Comparison of ENCODE assay signal across 8 cellular contexts in genomic region chr19:32345261-32346207, GRCh38. TPM values are rescaled to one million over a fixed set of nuclear protein-coding genes. Genes with fewer than 3 reads are reported as not detected.
DNase-seq lines count a peak whose midpoint lies in the region; ATAC-seq and TF ChIP-seq lines count a peak whose summit lies in the region.

Gene ZNF507 (plus strand): TSS chr19:32345610. CDS start chr19:32352831, 7,221 bp downstream.

- peaks cover 0 to 34% (median 0%) of the 10 kb centered on the region in 7 donors for H3K27me3 ChIP-seq in spleen (replicated peaks in 1 of 7)

- H3K4me3 ChIP-seq in cardiac fibroblast (replicated peaks in 1 of 2; ENCODE audit: low read depth in 2 of 2, low read length in 2 of 2): peak within 1 kb of the TSS; percentile 78 to 85
- peak within 1 kb of the TSS; percentile 85 to 100 (median 99) for H3K4me3 ChIP-seq in spleen

- peaks cover 0 to 32% (median 18%) of the 10 kb centered on the region in 6 donors for H3K36me3 ChIP-seq in spleen

- peak in 2 of 3 donors; percentile 22 to 46 for TF ChIP-seq POLR2A in spleen (IDR thresholded peaks at IDR 0.05)

- in situ Hi-C loops in ACHN (cut with HindIII; ENCODE audit: low pct_ligation_motif_present, low pct_unique_long_range_greater_than_20kb, low sequenced_read_pairs): no loop called here

- peaks cover 5% of the 10 kb centered on the region for H3K27me3 Mint-ChIP-seq in WTC11 (ENCODE audit: low read depth)

- DNase-seq in ACHN (peak; percentile 79), NCI-H2171 treated with DMSO at 0.1 percent for 48 hours (lab: John Stamatoyannopoulos, UW) (peak; percentile 79), WTC11 (ENCODE audit: low spot score) (peak; percentile 88), cardiac fibroblast (ENCODE audit: low read depth in 2 of 2) (peak; percentile 77 to 78), inferior parietal cortex (ENCODE audit: extremely low spot score) (peak; percentile 71), spleen (peak; percentile 94)

- TF ChIP-seq CTCF in WTC11 (IDR thresholded peaks at IDR 0.05) (no peak), cardiac fibroblast (IDR thresholded peaks at IDR 0.05; ENCODE audit: low read depth, low read length) (no peak), spleen (IDR thresholded peaks at IDR 0.05 in 8 of 11, conservative IDR thresholded peaks at IDR 0.05 in 3 of 11) (no peak)

- ATAC-seq in GM18867 (IDR thresholded peaks at IDR 0.05; ENCODE audit: unreplicated experiment): peak; percentile 91
- peak; percentile 83 for ATAC-seq in HG03095 (IDR thresholded peaks at IDR 0.05; ENCODE audit: unreplicated experiment)
- ATAC-seq in WTC11: peak; percentile 91

- H3K27ac Mint-ChIP-seq in WTC11: peak within 1 kb of the TSS; percentile 73

- intact Hi-C loops in spleen (cut with DNase I; ENCODE audit: low total_unique reads): loop anchor here (10.0 kb wide), 1 partner anchor 59 kb away; the partner anchor contains the start of gene DPY19L3

- WGBS in spleen, 5 donors: 4 to 7% (median 5%) methylated on average over 49 to 72 of the region's 72 CpGs

- peaks cover 18% of the 10 kb centered on the region for H3K36me3 Mint-ChIP-seq in WTC11

- CTCF ChIA-PET in WTC11 (lab: Charles Lee): interaction anchor here (1.2 to 1.5 kb wide), 2 partner anchors 26 kb away, joined by 4 to 9 read pairs; no protein-coding TSS in a partner anchor

- peak within 1 kb of the TSS; percentile 81 to 91 (median 85) for H3K27ac ChIP-seq in spleen

- peaks cover 6% of the 10 kb centered on the region for H3K4me1 Mint-ChIP-seq in WTC11

- peak within 1 kb of the TSS; percentile 95 for H3K4me3 Mint-ChIP-seq in WTC11

- peaks cover 4% of the 10 kb centered on the region; the same call in 1 of the 2 replicates for H3K9me3 Mint-ChIP-seq in WTC11

- peaks cover 30 to 60% (median 44%) of the 10 kb centered on the region in 6 donors for H3K4me1 ChIP-seq in spleen

- no peaks in the 10 kb centered on the region for H3K9me3 ChIP-seq in spleen

- POLR2A ChIA-PET in WTC11 (lab: Charles Lee): no interaction called here

TF ChIP-seq in WTC11, 78 proteins besides CTCF, POLR2A, EP300 and RAD21 (continues in another document):
- TF ChIP-seq, protein P1, sequence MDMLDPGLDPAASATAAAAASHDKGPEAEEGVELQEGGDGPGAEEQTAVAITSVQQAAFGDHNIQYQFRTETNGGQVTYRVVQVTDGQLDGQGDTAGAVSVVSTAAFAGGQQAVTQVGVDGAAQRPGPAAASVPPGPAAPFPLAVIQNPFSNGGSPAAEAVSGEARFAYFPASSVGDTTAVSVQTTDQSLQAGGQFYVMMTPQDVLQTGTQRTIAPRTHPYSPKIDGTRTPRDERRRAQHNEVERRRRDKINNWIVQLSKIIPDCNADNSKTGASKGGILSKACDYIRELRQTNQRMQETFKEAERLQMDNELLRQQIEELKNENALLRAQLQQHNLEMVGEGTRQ (CRISPR knock-in tag; IDR thresholded peaks at IDR 0.05): peak; percentile 100
- TF ChIP-seq, protein P2, sequence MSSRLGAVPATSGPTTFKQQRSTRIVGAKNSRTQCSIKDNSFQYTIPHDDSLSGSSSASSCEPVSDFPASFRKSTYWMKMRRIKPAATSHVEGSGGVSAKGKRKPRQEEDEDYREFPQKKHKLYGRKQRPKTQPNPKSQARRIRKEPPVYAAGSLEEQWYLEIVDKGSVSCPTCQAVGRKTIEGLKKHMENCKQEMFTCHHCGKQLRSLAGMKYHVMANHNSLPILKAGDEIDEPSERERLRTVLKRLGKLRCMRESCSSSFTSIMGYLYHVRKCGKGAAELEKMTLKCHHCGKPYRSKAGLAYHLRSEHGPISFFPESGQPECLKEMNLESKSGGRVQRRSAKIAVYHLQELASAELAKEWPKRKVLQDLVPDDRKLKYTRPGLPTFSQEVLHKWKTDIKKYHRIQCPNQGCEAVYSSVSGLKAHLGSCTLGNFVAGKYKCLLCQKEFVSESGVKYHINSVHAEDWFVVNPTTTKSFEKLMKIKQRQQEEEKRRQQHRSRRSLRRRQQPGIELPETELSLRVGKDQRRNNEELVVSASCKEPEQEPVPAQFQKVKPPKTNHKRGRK (CRISPR knock-in tag; IDR thresholded peaks at IDR 0.05; ENCODE audit: borderline replicate concordance): no peak
- TF ChIP-seq, protein P3, sequence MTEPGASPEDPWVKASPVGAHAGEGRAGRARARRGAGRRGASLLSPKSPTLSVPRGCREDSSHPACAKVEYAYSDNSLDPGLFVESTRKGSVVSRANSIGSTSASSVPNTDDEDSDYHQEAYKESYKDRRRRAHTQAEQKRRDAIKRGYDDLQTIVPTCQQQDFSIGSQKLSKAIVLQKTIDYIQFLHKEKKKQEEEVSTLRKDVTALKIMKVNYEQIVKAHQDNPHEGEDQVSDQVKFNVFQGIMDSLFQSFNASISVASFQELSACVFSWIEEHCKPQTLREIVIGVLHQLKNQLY (CRISPR knock-in tag; IDR thresholded peaks at IDR 0.05): no peak
- TF ChIP-seq ZBTB21 (CRISPR knock-in tag; IDR thresholded peaks at IDR 0.05; ENCODE audit: borderline replicate concordance): 0 out of 2 replicates have a peak, but pooled peaks have one; percentile 24
- TF ChIP-seq, protein P4, sequence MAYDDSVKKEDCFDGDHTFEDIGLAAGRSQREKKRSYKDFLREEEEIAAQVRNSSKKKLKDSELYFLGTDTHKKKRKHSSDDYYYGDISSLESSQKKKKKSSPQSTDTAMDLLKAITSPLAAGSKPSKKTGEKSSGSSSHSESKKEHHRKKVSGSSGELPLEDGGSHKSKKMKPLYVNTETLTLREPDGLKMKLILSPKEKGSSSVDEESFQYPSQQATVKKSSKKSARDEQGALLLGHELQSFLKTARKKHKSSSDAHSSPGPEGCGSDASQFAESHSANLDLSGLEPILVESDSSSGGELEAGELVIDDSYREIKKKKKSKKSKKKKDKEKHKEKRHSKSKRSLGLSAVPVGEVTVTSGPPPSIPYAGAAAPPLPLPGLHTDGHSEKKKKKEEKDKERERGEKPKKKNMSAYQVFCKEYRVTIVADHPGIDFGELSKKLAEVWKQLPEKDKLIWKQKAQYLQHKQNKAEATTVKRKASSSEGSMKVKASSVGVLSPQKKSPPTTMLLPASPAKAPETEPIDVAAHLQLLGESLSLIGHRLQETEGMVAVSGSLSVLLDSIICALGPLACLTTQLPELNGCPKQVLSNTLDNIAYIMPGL (CRISPR knock-in tag; IDR thresholded peaks at IDR 0.05): peak; percentile 75
- no peak for TF ChIP-seq OVOL2 (CRISPR knock-in tag; IDR thresholded peaks at IDR 0.05; ENCODE audit: borderline replicate concordance)
- peak; percentile 26 for TF ChIP-seq GABPB1 (CRISPR knock-in tag; IDR thresholded peaks at IDR 0.05)
- TF ChIP-seq FOXJ3 (CRISPR knock-in tag; IDR thresholded peaks at IDR 0.05; ENCODE audit: borderline replicate concordance): no peak
- 0 out of 2 replicates have a peak, but pooled peaks have one; percentile 44 for TF ChIP-seq E2F4 (CRISPR knock-in tag; IDR thresholded peaks at IDR 0.05; ENCODE audit: borderline replicate concordance, low read depth)
- TF ChIP-seq MXD4 (CRISPR knock-in tag; IDR thresholded peaks at IDR 0.05; ENCODE audit: borderline replicate concordance): no peak
- TF ChIP-seq, protein P5, sequence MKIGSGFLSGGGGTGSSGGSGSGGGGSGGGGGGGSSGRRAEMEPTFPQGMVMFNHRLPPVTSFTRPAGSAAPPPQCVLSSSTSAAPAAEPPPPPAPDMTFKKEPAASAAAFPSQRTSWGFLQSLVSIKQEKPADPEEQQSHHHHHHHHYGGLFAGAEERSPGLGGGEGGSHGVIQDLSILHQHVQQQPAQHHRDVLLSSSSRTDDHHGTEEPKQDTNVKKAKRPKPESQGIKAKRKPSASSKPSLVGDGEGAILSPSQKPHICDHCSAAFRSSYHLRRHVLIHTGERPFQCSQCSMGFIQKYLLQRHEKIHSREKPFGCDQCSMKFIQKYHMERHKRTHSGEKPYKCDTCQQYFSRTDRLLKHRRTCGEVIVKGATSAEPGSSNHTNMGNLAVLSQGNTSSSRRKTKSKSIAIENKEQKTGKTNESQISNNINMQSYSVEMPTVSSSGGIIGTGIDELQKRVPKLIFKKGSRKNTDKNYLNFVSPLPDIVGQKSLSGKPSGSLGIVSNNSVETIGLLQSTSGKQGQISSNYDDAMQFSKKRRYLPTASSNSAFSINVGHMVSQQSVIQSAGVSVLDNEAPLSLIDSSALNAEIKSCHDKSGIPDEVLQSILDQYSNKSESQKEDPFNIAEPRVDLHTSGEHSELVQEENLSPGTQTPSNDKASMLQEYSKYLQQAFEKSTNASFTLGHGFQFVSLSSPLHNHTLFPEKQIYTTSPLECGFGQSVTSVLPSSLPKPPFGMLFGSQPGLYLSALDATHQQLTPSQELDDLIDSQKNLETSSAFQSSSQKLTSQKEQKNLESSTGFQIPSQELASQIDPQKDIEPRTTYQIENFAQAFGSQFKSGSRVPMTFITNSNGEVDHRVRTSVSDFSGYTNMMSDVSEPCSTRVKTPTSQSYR (CRISPR knock-in tag; IDR thresholded peaks at IDR 0.05): peak; percentile 52; the same call in 1 of the 2 replicates
- TF ChIP-seq EMX1 (CRISPR knock-in tag; IDR thresholded peaks at IDR 0.05): no peak
- no peak for TF ChIP-seq TP53 (CRISPR knock-in tag; IDR thresholded peaks at IDR 0.05)
- peak; percentile 77 for TF ChIP-seq RELA (CRISPR knock-in tag; IDR thresholded peaks at IDR 0.05; ENCODE audit: borderline replicate concordance)
- TF ChIP-seq ETV6 (CRISPR knock-in tag; IDR thresholded peaks at IDR 0.05): 0 out of 2 replicates have a peak, but pooled peaks have one; percentile 16
- no peak for TF ChIP-seq ELF4 (CRISPR knock-in tag; IDR thresholded peaks at IDR 0.05; ENCODE audit: low read depth)
- peak; percentile 52; the same call in 1 of the 2 replicates for TF ChIP-seq JUN (CRISPR knock-in tag; IDR thresholded peaks at IDR 0.05)
- peak; percentile 92 for TF ChIP-seq MAX (CRISPR knock-in tag; IDR thresholded peaks at IDR 0.05)

RNA-seq across cellular contexts. Expression of gene ZNF507, which starts in this region (rescaled TPM):
- total RNA-seq in WTC11 (2021) (25.7 to 27.6 TPM (median 26.4 TPM) in 3 replicates), spleen (10 to 100 TPM; 20.4 to 31.4 (median 25.6) TPM)
- 1 to 10 TPM; 3.6 to 5.1 (median 4.8) TPM for polyA plus RNA-seq in spleen

Comparison
In these comparisons a context has a peak if more than half of its experiments do, and no peak if none do; other contexts are left out.
1. Peak in every context shown above with its lines: DNase-seq, ATAC-seq, H3K4me3 ChIP-seq and H3K27ac ChIP-seq.